Comparison of ENCODE assay signal across 10 cellular contexts in genomic region chr14:61526405-61527312, GRCh38.
DNase-seq lines count a peak whose midpoint lies in the region; ATAC-seq, FAIRE-seq and TF ChIP-seq lines count a peak whose summit lies in the region.
"Had no signal": no experiment of that assay in that cellular context is flagged by ENCODE, and none has a peak within 500 bp of the region (broad histone marks: within the 10 kb centered on the region; RNA-seq: fewer than 3 reads in every experiment).

No MANE protein-coding gene starts in this region.

- H3K4me1 ChIP-seq in BLaER1 treated with 17β-estradiol and CSF1 and Interleukin-3, amounts not matched to agents 10 nM and 100 nM = peaks cover 46 to 72% (median 51%) of the 10 kb centered on the region in 10 experiments

- peak overlapping the region in 10 of 11 experiments; percentile 6 to 89 (median 40); a peak in 14 of 22 replicates for H3K9ac ChIP-seq in BLaER1 treated with 17β-estradiol and CSF1 and Interleukin-3, amounts not matched to agents 10 nM and 100 nM

- peaks cover 0 to 28% (median 14%) of the 10 kb centered on the region in 11 experiments; a peak in 15 of 22 replicates for H3K36me3 ChIP-seq in BLaER1 treated with 17β-estradiol and CSF1 and Interleukin-3, amounts not matched to agents 10 nM and 100 nM
- no peaks in the 10 kb centered on the region for H3K36me3 ChIP-seq in bronchial epithelial cell (ENCODE audit: control insufficient read depth, insufficient read depth, low read length)

- peak overlapping the region; percentile 62 to 93 (median 74) for H3K4me2 ChIP-seq in BLaER1 treated with 17β-estradiol and CSF1 and Interleukin-3, amounts not matched to agents 10 nM and 100 nM

- no peak for FAIRE-seq in bronchial epithelial cell (lab: Jason Lieb, UNC)
- FAIRE-seq: endometrium had no signal

- ATAC-seq in naive B cell (ENCODE audit: low read depth in 2 of 2) (no peak), HG02763 (IDR thresholded peaks at IDR 0.05; ENCODE audit: unreplicated experiment) (no peak), HG03108 (IDR thresholded peaks at IDR 0.05; ENCODE audit: unreplicated experiment) (no peak)

- H3K4me3 ChIP-seq in BLaER1 treated with 17β-estradiol and CSF1 and Interleukin-3, amounts not matched to agents 10 nM and 100 nM = no peak overlapping the region
- H3K4me3 ChIP-seq in bronchial epithelial cell (ENCODE audit: low read depth, low read length) = no peak overlapping the region

- H4K20me1 ChIP-seq in BLaER1 treated with 17β-estradiol and CSF1 and Interleukin-3, amounts not matched to agents 10 nM and 100 nM = no peaks in the 10 kb centered on the region

- peak; percentile 80 for DNase-seq in M059J (ENCODE audit: low read depth)
- peak; percentile 78 for DNase-seq in bronchial epithelial cell (ENCODE audit: low read depth)
- no peak for DNase-seq in naive B cell
- no peak for DNase-seq in Ammon's horn (ENCODE audit: low spot score)
- DNase-seq in GM13976 (ENCODE audit: low spot score) = no peak
- DNase-seq: posterior cingulate gyrus had no signal

- H3K27ac ChIP-seq in BLaER1 treated with 17β-estradiol and CSF1 and Interleukin-3, amounts not matched to agents 10 nM and 100 nM = peak overlapping the region; percentile 25 to 96 (median 58); a peak in 20 of 22 replicates

- H3K27me3 ChIP-seq in BLaER1 treated with 17β-estradiol and CSF1 and Interleukin-3, amounts not matched to agents 10 nM and 100 nM = no peaks in the 10 kb centered on the region
- no peaks in the 10 kb centered on the region for H3K27me3 ChIP-seq in bronchial epithelial cell (ENCODE audit: control insufficient read depth, insufficient read depth, low read length)

- peaks cover 0 to 5% (median 0%) of the 10 kb centered on the region in 3 donors for H3K27me3 Mint-ChIP-seq in naive B cell

- peaks cover 0 to 9% (median 0%) of the 10 kb centered on the region in 11 experiments; a peak in 5 of 22 replicates for H3K9me3 ChIP-seq in BLaER1 treated with 17β-estradiol and CSF1 and Interleukin-3, amounts not matched to agents 10 nM and 100 nM (replicated peaks in 1 of 11)

- peaks cover 4 to 20% (median 10%) of the 10 kb centered on the region in 3 donors for H3K4me1 Mint-ChIP-seq in naive B cell

- peak overlapping the region in 1 of 8 donors; percentile 47 for H3K4me3 Mint-ChIP-seq in naive B cell

- H3K9me3 Mint-ChIP-seq in naive B cell = peaks cover 0 to 7% (median 0%) of the 10 kb centered on the region in 7 donors

- in situ Hi-C loops in GM13976 (cut with MboI; ENCODE audit: low sequenced_read_pairs, unreplicated experiment) = no loop called here

- H3K27ac Mint-ChIP-seq in naive B cell = peak overlapping the region in 4 of 6 donors; percentile 21 to 86 (median 54)

- TF ChIP-seq CTCF in bronchial epithelial cell (IDR thresholded peaks at IDR 0.05; ENCODE audit: insufficient read depth, low read length, severe bottlenecking) = no peak
- TF ChIP-seq CTCF in GM13976 (IDR thresholded peaks at IDR 0.05; ENCODE audit: borderline replicate concordance, control extremely low read depth, extremely low read depth, insufficient read depth, missing control alignments) = no peak

- H3K36me3 Mint-ChIP-seq in naive B cell = peaks cover 0 to 11% of the 10 kb centered on the region in 2 donors

Comparison
In these comparisons a context has a peak if more than half of its experiments do, and no peak if none do; other contexts are left out.
1. DNase-seq: peak in M059J (single experiment) and bronchial epithelial cell (single experiment); none in naive B cell (single experiment), Ammon's horn (single experiment) and GM13976 (single experiment).